In the genomic region with DNA sequence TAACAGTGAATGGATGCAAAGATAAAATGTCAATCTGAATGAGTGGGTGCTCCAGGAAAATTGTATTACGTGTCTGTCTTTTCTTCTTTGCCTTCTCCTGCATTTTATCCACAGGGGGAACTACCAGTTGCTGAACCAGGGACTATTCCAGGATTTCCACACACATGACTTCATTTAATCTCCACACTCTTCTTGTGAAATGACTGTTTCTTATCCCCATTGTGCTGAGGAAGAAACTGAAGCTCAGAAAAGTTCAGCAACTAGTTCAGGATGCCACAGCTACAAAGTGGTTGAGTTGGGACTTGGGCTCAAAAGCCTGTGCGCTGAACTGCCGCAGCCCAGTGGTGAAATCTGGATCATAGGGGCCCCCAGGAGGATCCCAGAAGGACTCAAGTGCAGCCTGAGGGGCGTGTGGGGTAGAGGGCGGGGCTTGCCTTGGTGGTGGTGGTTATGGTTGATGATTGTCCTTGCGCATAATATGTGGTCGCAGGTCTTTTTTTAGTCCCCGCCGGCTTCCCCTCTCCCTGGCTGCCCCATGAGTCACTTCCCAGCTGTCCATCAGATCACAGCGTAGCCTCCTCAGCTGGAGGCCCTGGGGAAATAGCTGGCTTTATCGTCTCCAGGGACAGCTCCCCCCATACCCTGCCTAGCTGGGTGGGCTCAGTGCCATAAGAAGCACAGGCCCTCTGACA, we compare ENCODE assay signal across 9 cellular contexts.
A peak's percentile ranks its signal among the peaks of the same experiment; 100 is the strongest.
DNase-seq lines count a peak whose midpoint lies in the region; ATAC-seq and TF ChIP-seq lines count a peak whose summit lies in the region.
"Had no signal": no experiment of that assay in that cellular context is flagged by ENCODE, and none has a peak within 500 bp of the region (broad histone marks: within the 10 kb centered on the region; RNA-seq: fewer than 3 reads in every experiment).

No MANE protein-coding gene starts in this region.

- peaks cover 7% of the 10 kb centered on the region for H3K36me3 Mint-ChIP-seq in activated naive CD8-positive, alpha-beta T cell treated with anti-CD3 and anti-CD28 coated beads, Interleukin-2, amount 50 U/mL, for 24 hours (ENCODE audit: low read depth)
- H3K36me3 Mint-ChIP-seq in glutamatergic neuron (ENCODE audit: unreplicated experiment) = no peaks in the 10 kb centered on the region

- H4K91ac ChIP-seq in mesenchymal stem cell (ENCODE audit: low read length) = no peak overlapping the region

- no peak overlapping the region for H3K14ac ChIP-seq in mesenchymal stem cell (ENCODE audit: low read length in 2 of 2)

- no peak overlapping the region for H2BK5ac ChIP-seq in mesenchymal stem cell (ENCODE audit: low read depth, low read length, poor library complexity, severe bottlenecking)

- no peak overlapping the region for H2BK120ac ChIP-seq in mesenchymal stem cell (ENCODE audit: low read depth, low read length)

- H2BK12ac ChIP-seq in mesenchymal stem cell (ENCODE audit: low read length in 2 of 2) = no peak overlapping the region

- no peak overlapping the region for H3K4me3 ChIP-seq in mesenchymal stem cell (ENCODE audit: insufficient read depth in 1 of 2, low read depth in 1 of 2, low read length in 2 of 2)

- ATAC-seq in activated naive CD8-positive, alpha-beta T cell treated with anti-CD3 and anti-CD28 coated beads, Interleukin-2, amount 50 U/mL, for 24 hours = peak; percentile 50
- ATAC-seq in HG02610 (IDR thresholded peaks at IDR 0.05; ENCODE audit: unreplicated experiment) = no peak
- ATAC-seq in HG03520 (IDR thresholded peaks at IDR 0.05; ENCODE audit: unreplicated experiment) = no peak

- H2AFZ ChIP-seq in mesenchymal stem cell (ENCODE audit: low read depth, low read length) = no peak overlapping the region

- peaks cover 4 to 18% of the 10 kb centered on the region in 2 experiments for H3K27me3 ChIP-seq in mesenchymal stem cell (ENCODE audit: control insufficient read depth in 1 of 2, insufficient read depth in 1 of 2, low read length in 2 of 2)

- 66% methylated on average over 9 of the region's 11 CpGs for WGBS in mesenchymal stem cell

- H3K27ac Mint-ChIP-seq in activated naive CD8-positive, alpha-beta T cell treated with anti-CD3 and anti-CD28 coated beads, Interleukin-2, amount 50 U/mL, for 24 hours = peak overlapping the region; percentile 79
- no peak overlapping the region for H3K27ac Mint-ChIP-seq in glutamatergic neuron (ENCODE audit: unreplicated experiment)

- H3K9me3 Mint-ChIP-seq in activated naive CD8-positive, alpha-beta T cell treated with anti-CD3 and anti-CD28 coated beads, Interleukin-2, amount 50 U/mL, for 24 hours = no peaks in the 10 kb centered on the region
- peaks cover 9% of the 10 kb centered on the region for H3K9me3 Mint-ChIP-seq in glutamatergic neuron (ENCODE audit: unreplicated experiment)

- H4K8ac ChIP-seq in mesenchymal stem cell (ENCODE audit: low read length) = no peak overlapping the region

- no peak for TF ChIP-seq CTCF in glutamatergic neuron (IDR thresholded peaks at IDR 0.05; ENCODE audit: partially characterized antibody, unreplicated experiment)

- H3K36me3 ChIP-seq in mesenchymal stem cell (ENCODE audit: control insufficient read depth in 1 of 2, insufficient read depth in 2 of 2, low read depth in 1 of 2, low read length in 2 of 2) = no peaks in the 10 kb centered on the region

- H3K23ac ChIP-seq in mesenchymal stem cell (ENCODE audit: low read length in 2 of 2) = no peak overlapping the region

- no peak overlapping the region for H3K27ac ChIP-seq in mesenchymal stem cell (ENCODE audit: low read length, poor library complexity, severe bottlenecking)

- H3K4me1 ChIP-seq in mesenchymal stem cell (ENCODE audit: control insufficient read depth, insufficient read depth, low read depth, low read length) = peaks cover 20% of the 10 kb centered on the region

- peaks cover 2% of the 10 kb centered on the region for H3K79me1 ChIP-seq in mesenchymal stem cell (replicated peaks; ENCODE audit: low read length, poor library complexity, severe bottlenecking)

- H3K9me3 ChIP-seq in mesenchymal stem cell (ENCODE audit: control insufficient read depth, low read length) = no peaks in the 10 kb centered on the region

- DNase-seq in ELF-1 (ENCODE audit: low read depth, low spot score) (peak; percentile 22), M059J (ENCODE audit: low read depth) (peak; percentile 87), mesenchymal stem cell (peak; percentile 45), T-helper 1 cell (no peak), glutamatergic neuron (no peak)
- DNase-seq in activated naive CD8-positive, alpha-beta T cell treated with anti-CD3 and anti-CD28 coated beads, Interleukin-2, amount 50 U/mL, for 24 hours = peak; percentile 68
- DNase-seq: NCI-H2171 treated with DMSO at 0.1 percent for 48 hours had no signal

- no peak overlapping the region for H2BK15ac ChIP-seq in mesenchymal stem cell (ENCODE audit: low read depth, poor library complexity, severe bottlenecking)

- no peak overlapping the region for H2AK5ac ChIP-seq in mesenchymal stem cell (ENCODE audit: low read length, severe bottlenecking)

- H3K4me1 Mint-ChIP-seq in activated naive CD8-positive, alpha-beta T cell treated with anti-CD3 and anti-CD28 coated beads, Interleukin-2, amount 50 U/mL, for 24 hours = peaks cover 85% of the 10 kb centered on the region
- peaks cover 4% of the 10 kb centered on the region for H3K4me1 Mint-ChIP-seq in glutamatergic neuron (ENCODE audit: low read depth, unreplicated experiment)

- H3K18ac ChIP-seq in mesenchymal stem cell (ENCODE audit: low read depth in 1 of 2, low read length in 2 of 2) = no peak overlapping the region

- no peak overlapping the region for H3K4me3 Mint-ChIP-seq in activated naive CD8-positive, alpha-beta T cell treated with anti-CD3 and anti-CD28 coated beads, Interleukin-2, amount 50 U/mL, for 24 hours
- no peak overlapping the region for H3K4me3 Mint-ChIP-seq in glutamatergic neuron (ENCODE audit: unreplicated experiment)

- H3K4ac ChIP-seq in mesenchymal stem cell (ENCODE audit: low read depth in 1 of 2, low read length in 2 of 2) = no peak overlapping the region

- no peak overlapping the region for H3K4me2 ChIP-seq in mesenchymal stem cell (ENCODE audit: low read length, poor library complexity, severe bottlenecking)

- peak overlapping the region; percentile 7 for H3K9ac ChIP-seq in mesenchymal stem cell (ENCODE audit: low read length)

- H3K27me3 Mint-ChIP-seq in activated naive CD8-positive, alpha-beta T cell treated with anti-CD3 and anti-CD28 coated beads, Interleukin-2, amount 50 U/mL, for 24 hours = no peaks in the 10 kb centered on the region
- no peaks in the 10 kb centered on the region for H3K27me3 Mint-ChIP-seq in glutamatergic neuron (ENCODE audit: unreplicated experiment)

Comparison
In these comparisons a context has a peak if more than half of its experiments do, and no peak if none do; other contexts are left out.
1. DNase-seq: peak in ELF-1 (single experiment), M059J (single experiment), activated naive CD8-positive, alpha-beta T cell treated with anti-CD3 and anti-CD28 coated beads, Interleukin-2, amount 50 U/mL, for 24 hours (single experiment) and mesenchymal stem cell (single experiment); none in T-helper 1 cell (0 of 5) and glutamatergic neuron (single experiment).